Comparison of ENCODE assay signal across 9 cellular contexts in genomic region chr5:159965031-159965837, GRCh38. TPM values are rescaled to one million over a fixed set of nuclear protein-coding genes. Genes with fewer than 3 reads are reported as not detected.
DNase-seq lines count a peak whose midpoint lies in the region; ATAC-seq, FAIRE-seq and TF ChIP-seq lines count a peak whose summit lies in the region.
"Had no signal": no experiment of that assay in that cellular context is flagged by ENCODE, and none has a peak within 500 bp of the region (broad histone marks: within the 10 kb centered on the region; RNA-seq: fewer than 3 reads in every experiment).

No MANE protein-coding gene starts in this region.

- no peak for FAIRE-seq in small intestine (lab: Jason Lieb, UNC)

- no peaks in the 10 kb centered on the region for H3K36me3 ChIP-seq in right atrium auricular region
- no peaks in the 10 kb centered on the region for H3K36me3 ChIP-seq in small intestine (ENCODE audit: control insufficient read depth in 2 of 2, insufficient read depth in 2 of 2, low read length in 2 of 2)

- no peak for ATAC-seq in GM21723 (IDR thresholded peaks at IDR 0.05; ENCODE audit: unreplicated experiment)
- no peak for ATAC-seq in GM19395 (IDR thresholded peaks at IDR 0.05; ENCODE audit: unreplicated experiment)

- no peaks in the 10 kb centered on the region for H3K4me1 ChIP-seq in right atrium auricular region
- no peaks in the 10 kb centered on the region for H3K4me1 ChIP-seq in small intestine (ENCODE audit: control insufficient read depth in 2 of 2, insufficient read depth in 1 of 2, low read depth in 1 of 2, low read length in 1 of 2)

- peak; percentile 66 to 70 for TF ChIP-seq CTCF in right atrium auricular region (IDR thresholded peaks at IDR 0.05)

- H3K4me3 ChIP-seq in right atrium auricular region (no peak overlapping the region), small intestine (ENCODE audit: low read depth in 1 of 2, low read length in 2 of 2) (no peak overlapping the region)

- H3K27me3 ChIP-seq in right atrium auricular region (no peaks in the 10 kb centered on the region), small intestine (ENCODE audit: control insufficient read depth in 2 of 2, insufficient read depth in 2 of 2, low read length in 2 of 2) (peaks cover 0 to 2% of the 10 kb centered on the region in 2 donors)

- 26 to 36% (median 29%) methylated on average over 12 of the region's 12 CpGs for WGBS in small intestine, 3 donors

- peak; percentile 30 for DNase-seq in SIG-M5 treated with dmso at 0.1 percent for 504 hours (lab: John Stamatoyannopoulos, UW; ENCODE audit: unreplicated experiment)
- no peak for DNase-seq in SIG-M5 (lab: John Stamatoyannopoulos, UW)
- peak; percentile 61 for DNase-seq in NCI-H226
- DNase-seq in amniotic epithelial cell (ENCODE audit: low read depth): peak; percentile 55
- peak; percentile 64 for DNase-seq in right atrium auricular region (ENCODE audit: low spot score)
- peak; percentile 34 for DNase-seq in small intestine

- no peaks in the 10 kb centered on the region for H3K9me3 ChIP-seq in right atrium auricular region
- H3K9me3 ChIP-seq in small intestine (ENCODE audit: control insufficient read depth, low read depth): no peaks in the 10 kb centered on the region

- H3K27ac ChIP-seq in right atrium auricular region (no peak overlapping the region), small intestine (ENCODE audit: low read depth in 1 of 2, low read length in 1 of 2) (no peak overlapping the region)

RNA-seq across cellular contexts. Expression of gene TTC1, which starts 43.7 kb away (rescaled TPM):
- total RNA-seq in right atrium auricular region: 10 to 100 TPM; 51.2 to 77.0 TPM
- polyA plus RNA-seq in small intestine: 10 to 100 TPM; 42.2 to 49.2 (median 44.7) TPM

RNA-seq across cellular contexts. Expression of gene ADRA1B, which starts 49.0 kb away (rescaled TPM):
- total RNA-seq in right atrium auricular region: 1 to 10 TPM; 3.4 to 3.5 TPM
- polyA plus RNA-seq in small intestine: under 1 TPM in 2 of 3 donors, not detected in 1; 0.25 to 0.45 TPM
- total RNA-seq: activated CD8-positive, alpha-beta memory T cell treated with anti-CD3 and anti-CD28 coated beads for 36 hours had no signal
